17 cellular contexts compared by ENCODE assay signal in the genomic region with DNA sequence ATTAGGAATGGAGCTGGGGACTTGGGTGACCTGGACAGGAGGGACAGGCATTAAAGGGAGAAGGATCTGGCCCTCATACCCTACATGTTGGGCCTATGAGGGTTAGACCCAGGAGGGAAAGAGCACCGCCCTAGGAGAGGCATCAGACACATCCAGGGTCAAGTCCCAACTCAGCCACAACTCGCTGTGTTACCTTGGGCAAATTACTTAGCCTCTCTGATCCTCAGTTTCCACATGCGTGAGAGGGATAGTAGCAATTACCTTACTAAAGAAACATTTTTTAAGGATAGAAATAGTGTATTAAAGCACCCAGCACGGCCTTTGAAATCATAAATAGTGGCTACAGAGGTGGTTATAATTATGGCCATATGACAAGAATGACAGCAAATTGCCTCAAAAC. TPM values are rescaled to one million over a fixed set of nuclear protein-coding genes. Genes with fewer than 3 reads are reported as not detected.
A peak's percentile ranks its signal among the peaks of the same experiment; 100 is the strongest.
DNase-seq lines count a peak whose midpoint lies in the region; ATAC-seq and TF ChIP-seq lines count a peak whose summit lies in the region.
"Had no signal": no experiment of that assay in that cellular context is flagged by ENCODE, and none has a peak within 500 bp of the region (broad histone marks: within the 10 kb centered on the region; RNA-seq: fewer than 3 reads in every experiment).

No MANE protein-coding gene starts in this region.

- CTCF ChIA-PET in HEK293 (lab: Yijun Ruan, JAX): interaction anchor here (1.0 kb wide), 1 partner anchor 295 kb away, joined by 4 read pairs; no protein-coding TSS in a partner anchor
- CTCF ChIA-PET in Caco-2 (lab: Charles Lee): interaction anchor here (1.0 to 1.3 kb wide), 2 partner anchors 20 to 949 kb away, joined by 3 to 4 read pairs; no protein-coding TSS in a partner anchor

- H3K36me3 ChIP-seq in HEK293 (ENCODE audit: control insufficient read depth in 2 of 2, insufficient read depth in 1 of 2, low read length in 2 of 2) (no peaks in the 10 kb centered on the region), Caco-2 (ENCODE audit: control insufficient read depth, insufficient read depth, low read length) (no peaks in the 10 kb centered on the region)
- H3K36me3 ChIP-seq: BLaER1 treated with 17β-estradiol and CSF1 and Interleukin-3, amounts not matched to agents 10 nM and 100 nM had no signal

- H3K27ac ChIP-seq in C4-2B (peak overlapping the region; percentile 51), HEK293 (ENCODE audit: extremely low read depth, low read depth, low read length) (no peak overlapping the region)
- H3K27ac ChIP-seq: BLaER1 treated with 17β-estradiol and CSF1 and Interleukin-3, amounts not matched to agents 10 nM and 100 nM had no signal

- no TSS peak for BruUV-seq in Caco-2 (replicated peaks; lab: Mats Ljungman, UMichigan)

- H3K9me3 ChIP-seq in HEK293 (ENCODE audit: control insufficient read depth, insufficient read depth, low read depth, low read length): no peaks in the 10 kb centered on the region
- H3K9me3 ChIP-seq in Caco-2: no peaks in the 10 kb centered on the region
- H3K9me3 ChIP-seq: BLaER1 treated with 17β-estradiol and CSF1 and Interleukin-3, amounts not matched to agents 10 nM and 100 nM had no signal

- no peak for DNase-seq in naive thymus-derived CD8-positive, alpha-beta T cell
- DNase-seq in NCI-H526 (lab: John Stamatoyannopoulos, UW) (no peak), Ammon's horn (ENCODE audit: low spot score) (no peak), Caco-2 (no peak)
- no peak for DNase-seq in activated naive CD8-positive, alpha-beta T cell treated with anti-CD3 and anti-CD28 coated beads, Interleukin-2, amount 50 U/mL, for 24 hours
- DNase-seq: DMS53, GDM1, HFFc6, KG1, NCI-H2081, NCI-H345 had no signal

- no peak for ATAC-seq in naive thymus-derived CD8-positive, alpha-beta T cell
- ATAC-seq in activated naive CD8-positive, alpha-beta T cell treated with anti-CD3 and anti-CD28 coated beads, Interleukin-2, amount 50 U/mL, for 24 hours: no peak
- ATAC-seq: Panc1, SK-N-SH treated with all-trans-retinoic acid at 6 μM for 48 hours had no signal

- POLR2A ChIA-PET in HEK293 (lab: Yijun Ruan, JAX) (interaction anchor here (0.6 to 1.5 kb wide), 4 partner anchors 13 to 879 kb away, joined by 3 to 4 read pairs (median 4); a partner anchor contains a TSS), Caco-2 (lab: Charles Lee) (interaction anchor here (0.6 kb wide), 1 partner anchor 432 kb away, joined by 16 read pairs; no protein-coding TSS in a partner anchor)
- POLR2A ChIA-PET in naive thymus-derived CD8-positive, alpha-beta T cell (lab: Charles Lee): interaction anchor here (1.1 to 2.5 kb wide), 2 partner anchors 13 to 21 kb away, joined by 4 to 7 read pairs; no protein-coding TSS in a partner anchor

- H3K4me1 Mint-ChIP-seq in brain: peaks cover 48% of the 10 kb centered on the region
- peaks cover 11 to 45% (median 20%) of the 10 kb centered on the region in 4 donors for H3K4me1 Mint-ChIP-seq in naive thymus-derived CD8-positive, alpha-beta T cell
- H3K4me1 Mint-ChIP-seq in activated naive CD8-positive, alpha-beta T cell treated with anti-CD3 and anti-CD28 coated beads, Interleukin-2, amount 50 U/mL, for 24 hours: peaks cover 10% of the 10 kb centered on the region
- peaks cover 12% of the 10 kb centered on the region for H3K4me1 Mint-ChIP-seq in Caco-2 (ENCODE audit: low read depth, unreplicated experiment)

- no peaks in the 10 kb centered on the region for H3K27me3 ChIP-seq in Caco-2 (replicated peaks; ENCODE audit: control insufficient read depth, insufficient read depth, low read length)

- H3K4me3 ChIP-seq in HEK293 (ENCODE audit: low read depth, low read length): no peak overlapping the region
- no peak overlapping the region for H3K4me3 ChIP-seq in Caco-2 (ENCODE audit: low read depth, low read length)
- H3K4me3 ChIP-seq: BLaER1 treated with 17β-estradiol and CSF1 and Interleukin-3, amounts not matched to agents 10 nM and 100 nM had no signal

- H3K4me3 Mint-ChIP-seq in brain (no peak overlapping the region), Caco-2 (ENCODE audit: unreplicated experiment) (no peak overlapping the region)
- H3K4me3 Mint-ChIP-seq in naive thymus-derived CD8-positive, alpha-beta T cell: no peak overlapping the region
- H3K4me3 Mint-ChIP-seq in activated naive CD8-positive, alpha-beta T cell treated with anti-CD3 and anti-CD28 coated beads, Interleukin-2, amount 50 U/mL, for 24 hours: no peak overlapping the region
- H3K4me3 Mint-ChIP-seq: HFFc6 had no signal

- intact Hi-C loops in Caco-2 (cut with micrococcal nuclease; ENCODE audit: unreplicated experiment): no loop called here

- H3K27me3 Mint-ChIP-seq in brain: peaks cover 5% of the 10 kb centered on the region
- no peaks in the 10 kb centered on the region for H3K27me3 Mint-ChIP-seq in naive thymus-derived CD8-positive, alpha-beta T cell
- no peaks in the 10 kb centered on the region for H3K27me3 Mint-ChIP-seq in activated naive CD8-positive, alpha-beta T cell treated with anti-CD3 and anti-CD28 coated beads, Interleukin-2, amount 50 U/mL, for 24 hours
- H3K27me3 Mint-ChIP-seq in Caco-2 (ENCODE audit: insufficient read depth, unreplicated experiment): no peaks in the 10 kb centered on the region

- TF ChIP-seq CTCF in C4-2B (conservative IDR thresholded peaks at IDR 0.05) (no peak), HEK293 (tag by site-specific recombination; IDR thresholded peaks at IDR 0.05) (no peak), brain (conservative IDR thresholded peaks at IDR 0.05) (no peak), Caco-2 (IDR thresholded peaks at IDR 0.05; ENCODE audit: insufficient read depth in 1 of 2, low read depth in 1 of 2, low read length in 1 of 2, severe bottlenecking in 1 of 2, unreplicated experiment in 1 of 2) (no peak)

- H3K27ac Mint-ChIP-seq in brain (peak overlapping the region in 3 of 5 experiments; percentile 38 to 84 (median 54)), Caco-2 (ENCODE audit: unreplicated experiment) (no peak overlapping the region)
- H3K27ac Mint-ChIP-seq in naive thymus-derived CD8-positive, alpha-beta T cell: peak overlapping the region in 6 of 10 donors; percentile 16 to 70 (median 57)
- H3K27ac Mint-ChIP-seq in activated naive CD8-positive, alpha-beta T cell treated with anti-CD3 and anti-CD28 coated beads, Interleukin-2, amount 50 U/mL, for 24 hours: no peak overlapping the region
- H3K27ac Mint-ChIP-seq: HFFc6 had no signal

- no peaks in the 10 kb centered on the region for H3K36me3 Mint-ChIP-seq in brain
- H3K36me3 Mint-ChIP-seq in naive thymus-derived CD8-positive, alpha-beta T cell: peaks cover 0 to 45% (median 15%) of the 10 kb centered on the region in 3 donors
- H3K36me3 Mint-ChIP-seq in activated naive CD8-positive, alpha-beta T cell treated with anti-CD3 and anti-CD28 coated beads, Interleukin-2, amount 50 U/mL, for 24 hours (ENCODE audit: low read depth): no peaks in the 10 kb centered on the region
- no peaks in the 10 kb centered on the region for H3K36me3 Mint-ChIP-seq in Caco-2 (ENCODE audit: insufficient read depth, unreplicated experiment)

- H3K4me1 ChIP-seq in HEK293 (ENCODE audit: control insufficient read depth, insufficient read depth, low read length) (peaks cover 12% of the 10 kb centered on the region), Caco-2 (peaks cover 27% of the 10 kb centered on the region)

- H3K9me3 Mint-ChIP-seq in brain (peaks cover 0 to 4% (median 0%) of the 10 kb centered on the region in 5 experiments), Caco-2 (ENCODE audit: unreplicated experiment) (no peaks in the 10 kb centered on the region)
- no peaks in the 10 kb centered on the region for H3K9me3 Mint-ChIP-seq in naive thymus-derived CD8-positive, alpha-beta T cell
- H3K9me3 Mint-ChIP-seq in activated naive CD8-positive, alpha-beta T cell treated with anti-CD3 and anti-CD28 coated beads, Interleukin-2, amount 50 U/mL, for 24 hours: no peaks in the 10 kb centered on the region
- H3K9me3 Mint-ChIP-seq: HFFc6 had no signal

TF ChIP-seq in HEK293, 187 proteins besides CTCF, POLR2A, EP300 and RAD21:
- TF ChIP-seq, protein P1, sequence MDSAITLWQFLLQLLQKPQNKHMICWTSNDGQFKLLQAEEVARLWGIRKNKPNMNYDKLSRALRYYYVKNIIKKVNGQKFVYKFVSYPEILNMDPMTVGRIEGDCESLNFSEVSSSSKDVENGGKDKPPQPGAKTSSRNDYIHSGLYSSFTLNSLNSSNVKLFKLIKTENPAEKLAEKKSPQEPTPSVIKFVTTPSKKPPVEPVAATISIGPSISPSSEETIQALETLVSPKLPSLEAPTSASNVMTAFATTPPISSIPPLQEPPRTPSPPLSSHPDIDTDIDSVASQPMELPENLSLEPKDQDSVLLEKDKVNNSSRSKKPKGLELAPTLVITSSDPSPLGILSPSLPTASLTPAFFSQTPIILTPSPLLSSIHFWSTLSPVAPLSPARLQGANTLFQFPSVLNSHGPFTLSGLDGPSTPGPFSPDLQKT (IDR thresholded peaks at IDR 0.05; ENCODE audit: borderline replicate concordance, low read depth, low read length): no peak
- TF ChIP-seq ZNF768 (tag by site-specific recombination; IDR thresholded peaks at IDR 0.05): peak; percentile 96
- TF ChIP-seq GLIS2 (tag by site-specific recombination; IDR thresholded peaks at IDR 0.05): no peak
- no peak for TF ChIP-seq ZNF521 (tag by site-specific recombination; IDR thresholded peaks at IDR 0.05)
- TF ChIP-seq, protein P2, sequence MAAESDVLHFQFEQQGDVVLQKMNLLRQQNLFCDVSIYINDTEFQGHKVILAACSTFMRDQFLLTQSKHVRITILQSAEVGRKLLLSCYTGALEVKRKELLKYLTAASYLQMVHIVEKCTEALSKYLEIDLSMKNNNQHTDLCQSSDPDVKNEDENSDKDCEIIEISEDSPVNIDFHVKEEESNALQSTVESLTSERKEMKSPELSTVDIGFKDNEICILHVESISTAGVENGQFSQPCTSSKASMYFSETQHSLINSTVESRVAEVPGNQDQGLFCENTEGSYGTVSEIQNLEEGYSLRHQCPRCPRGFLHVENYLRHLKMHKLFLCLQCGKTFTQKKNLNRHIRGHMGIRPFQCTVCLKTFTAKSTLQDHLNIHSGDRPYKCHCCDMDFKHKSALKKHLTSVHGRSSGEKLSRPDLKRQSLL (tag by site-specific recombination; IDR thresholded peaks at IDR 0.05): no peak
- TF ChIP-seq KLF16 (tag by site-specific recombination; IDR thresholded peaks at IDR 0.05): no peak

RNA-seq across cellular contexts. Expression of a gene that starts 20.1 kb away (rescaled TPM):
- 118 TPM for polyA plus RNA-seq in brain (ENCODE audit: insufficient read depth, low read depth, low replicate concordance)
- 10 to 100 TPM; 19.2 to 20.4 TPM for total RNA-seq in naive thymus-derived CD8-positive, alpha-beta T cell
- 1 to 10 TPM; 2.6 to 7.0 (median 2.7) TPM for polyA plus RNA-seq in naive thymus-derived CD8-positive, alpha-beta T cell
- 58.3 and 60.6 TPM in 2 replicates for total RNA-seq in Caco-2 (2022)

RNA-seq across cellular contexts. Expression of a gene that starts 39.9 kb away (rescaled TPM):
- polyA plus RNA-seq in brain (ENCODE audit: insufficient read depth, low read depth, low replicate concordance): 81.4 TPM
- 10 to 100 TPM; 50.0 to 56.4 TPM for total RNA-seq in naive thymus-derived CD8-positive, alpha-beta T cell
- 10 to 100 TPM; 34.3 to 42.6 (median 40.9) TPM for polyA plus RNA-seq in naive thymus-derived CD8-positive, alpha-beta T cell
- 23.5 and 26.2 TPM in 2 replicates for total RNA-seq in Caco-2 (2022)

Comparison
In these comparisons a context has a peak if more than half of its experiments do, and no peak if none do; other contexts are left out.
1. H3K27ac Mint-ChIP-seq: peak in brain (3 of 5) and naive thymus-derived CD8-positive, alpha-beta T cell (6 of 10); none in activated naive CD8-positive, alpha-beta T cell treated with anti-CD3 and anti-CD28 coated beads, Interleukin-2, amount 50 U/mL, for 24 hours (single experiment) and Caco-2 (single experiment).